ENCODE assay signal across 8 cellular contexts in genomic region chr14:31421200-31421599, GRCh38. TPM values are rescaled to one million over a fixed set of nuclear protein-coding genes. Genes with fewer than 3 reads are reported as not detected.
A peak's percentile ranks its signal among the peaks of the same experiment; 100 is the strongest.
DNase-seq lines count a peak whose midpoint lies in the region; ATAC-seq and TF ChIP-seq lines count a peak whose summit lies in the region.

No MANE protein-coding gene starts in this region.

- H3K27me3 ChIP-seq in SK-N-SH (ENCODE audit: insufficient read depth) (no peaks in the 10 kb centered on the region), RWPE2 (ENCODE audit: insufficient read depth, poor library complexity, severe bottlenecking) (no peaks in the 10 kb centered on the region), fibroblast of lung (ENCODE audit: control insufficient read depth, insufficient read depth, low read length) (no peaks in the 10 kb centered on the region), smooth muscle cell (ENCODE audit: low read depth) (no peaks in the 10 kb centered on the region)

- H3K4me3 ChIP-seq in SK-N-SH (ENCODE audit: low read depth in 2 of 2, low read length in 1 of 2), result no peak overlapping the region
- H3K4me3 ChIP-seq in RWPE2 (ENCODE audit: severe bottlenecking), result no peak overlapping the region
- no peak overlapping the region for H3K4me3 ChIP-seq in fibroblast of lung (replicated peaks in 1 of 4; ENCODE audit: control extremely low read depth in 1 of 4, insufficient read depth in 1 of 4, low read depth in 3 of 4, low read length in 4 of 4)
- no peak overlapping the region for H3K4me3 ChIP-seq in smooth muscle cell

- H4K20me1 ChIP-seq in SK-N-SH (ENCODE audit: insufficient read depth) (no peaks in the 10 kb centered on the region; the same call in 1 of the 2 replicates), fibroblast of lung (ENCODE audit: control insufficient read depth, extremely low read depth, insufficient read depth, low read length) (no peaks in the 10 kb centered on the region), smooth muscle cell (ENCODE audit: low read depth) (peaks cover 16% of the 10 kb centered on the region)

- POLR2A ChIA-PET in SK-N-SH (lab: Yijun Ruan, JAX), result interaction anchor here (2.4 kb wide), 1 partner anchor 36 kb away, joined by 15 read pairs; the partner anchor contains the start of gene DTD2

- H3F3A ChIP-seq in SK-N-SH (replicated peaks; ENCODE audit: insufficient read depth) (peaks cover 14% of the 10 kb centered on the region), smooth muscle cell (ENCODE audit: low read depth) (no peaks in the 10 kb centered on the region)

- H3K4me2 ChIP-seq in SK-N-SH (no peak overlapping the region), fibroblast of lung (ENCODE audit: extremely low read depth, insufficient read depth, low read length) (peak overlapping the region; percentile 80), smooth muscle cell (peak overlapping the region; percentile 68)

- ATAC-seq in SK-N-SH treated with all-trans-retinoic acid at 6 μM for 48 hours (no peak), RWPE2 (ENCODE audit: low read depth) (no peak), HG03354 (IDR thresholded peaks at IDR 0.05; ENCODE audit: poor library complexity, severe bottlenecking, unreplicated experiment) (no peak), HG03095 (IDR thresholded peaks at IDR 0.05; ENCODE audit: unreplicated experiment) (no peak)

- TF ChIP-seq RAD21 in SK-N-SH (IDR thresholded peaks at IDR 0.05; ENCODE audit: low read length), result no peak

- no peaks in the 10 kb centered on the region; a peak in 1 of 4 replicates for H3K4me1 ChIP-seq in SK-N-SH (ENCODE audit: control insufficient read depth in 1 of 2, insufficient read depth in 2 of 2, low read depth in 1 of 2, low read length in 1 of 2)
- peaks cover 10% of the 10 kb centered on the region for H3K4me1 ChIP-seq in RWPE2 (ENCODE audit: insufficient read depth, poor library complexity, severe bottlenecking)
- H3K4me1 ChIP-seq in fibroblast of lung (ENCODE audit: control insufficient read depth, extremely low read depth, insufficient read depth, low read length), result no peaks in the 10 kb centered on the region
- H3K4me1 ChIP-seq in smooth muscle cell (ENCODE audit: low read depth), result peaks cover 11% of the 10 kb centered on the region

- CTCF ChIA-PET in SK-N-SH (lab: Yijun Ruan, JAX), result interaction anchor here (0.8 to 1.3 kb wide), 4 partner anchors 13 to 982 kb away, joined by 3 to 5 read pairs (median 3); partner anchors contain the start of genes DTD2 and HECTD1

- H3K36me3 ChIP-seq in SK-N-SH (replicated peaks in 1 of 2; ENCODE audit: control insufficient read depth in 1 of 2, insufficient read depth in 2 of 2, low read length in 1 of 2) (peaks cover 0 to 3% of the 10 kb centered on the region in 2 experiments), RWPE2 (ENCODE audit: low read depth) (no peaks in the 10 kb centered on the region), fibroblast of lung (ENCODE audit: control insufficient read depth, insufficient read depth, low read length) (no peaks in the 10 kb centered on the region), smooth muscle cell (ENCODE audit: low read depth) (no peaks in the 10 kb centered on the region)

- H2AFZ ChIP-seq in SK-N-SH (ENCODE audit: low read depth), result peak overlapping the region; percentile 91
- peak overlapping the region; percentile 57 for H2AFZ ChIP-seq in fibroblast of lung (ENCODE audit: low read length)
- H2AFZ ChIP-seq in smooth muscle cell (ENCODE audit: low read depth), result peak overlapping the region; percentile 34

- TF ChIP-seq CTCF in SK-N-SH (IDR thresholded peaks at IDR 0.05) (no peak), RWPE2 (IDR thresholded peaks at IDR 0.05; ENCODE audit: poor library complexity, severe bottlenecking) (no peak), fibroblast of lung (conservative IDR thresholded peaks at IDR 0.05 in 1 of 2, IDR thresholded peaks at IDR 0.05 in 1 of 2; ENCODE audit: low read depth in 1 of 2, low read length in 2 of 2) (no peak), smooth muscle cell (IDR thresholded peaks at IDR 0.05; ENCODE audit: borderline replicate concordance, insufficient read depth, poor library complexity, severe bottlenecking) (no peak)

- DNase-seq in SK-N-SH (no peak), RWPE2 (ENCODE audit: low spot score) (no peak), fibroblast of lung (ENCODE audit: low read depth in 2 of 2) (no peak), smooth muscle cell (lab: John Stamatoyannopoulos, UW; ENCODE audit: unreplicated experiment) (no peak)
- no peak for DNase-seq in stimulated activated naive CD4-positive, alpha-beta T cell (lab: John Stamatoyannopoulos, UW)

- 95% methylated on average over 5 of the region's 5 CpGs for WGBS in SK-N-SH (ENCODE audit: low lambda C conversion rate)
- over 99% methylated on average over 5 of the region's 5 CpGs for WGBS in smooth muscle cell (ENCODE audit: low lambda C conversion rate)

- no peak for TF ChIP-seq EP300 in SK-N-SH (IDR thresholded peaks at IDR 0.05; ENCODE audit: borderline replicate concordance in 1 of 2, low read depth in 1 of 2, low read length in 1 of 2)

- H3K9ac ChIP-seq in SK-N-SH (no peak overlapping the region), fibroblast of lung (ENCODE audit: insufficient read depth, low read length) (no peak overlapping the region), smooth muscle cell (ENCODE audit: low read depth) (no peak overlapping the region)

- peak overlapping the region in 1 of 2 experiments; percentile 65; a peak in 2 of 4 replicates for H3K27ac ChIP-seq in SK-N-SH (ENCODE audit: low read depth in 2 of 2, low read length in 1 of 2)
- H3K27ac ChIP-seq in RWPE2 (ENCODE audit: poor library complexity, severe bottlenecking), result peak overlapping the region; percentile 41
- peak overlapping the region; percentile 73 for H3K27ac ChIP-seq in fibroblast of lung (ENCODE audit: insufficient read depth, low read length)
- no peak overlapping the region for H3K27ac ChIP-seq in smooth muscle cell (ENCODE audit: low read depth)

- no peaks in the 10 kb centered on the region for H3K9me2 ChIP-seq in SK-N-SH

- H3K9me3 ChIP-seq in SK-N-SH (no peaks in the 10 kb centered on the region), RWPE2 (ENCODE audit: severe bottlenecking) (no peaks in the 10 kb centered on the region), fibroblast of lung (ENCODE audit: control insufficient read depth, insufficient read depth, low read depth, low read length) (no peaks in the 10 kb centered on the region), smooth muscle cell (replicated peaks; ENCODE audit: low read depth) (no peaks in the 10 kb centered on the region)

- H3K79me2 ChIP-seq in SK-N-SH (ENCODE audit: insufficient read depth) (peaks cover 35% of the 10 kb centered on the region), fibroblast of lung (ENCODE audit: control insufficient read depth, insufficient read depth, low read length) (peaks cover 31% of the 10 kb centered on the region), smooth muscle cell (ENCODE audit: low read depth) (peaks cover 36% of the 10 kb centered on the region)

TF ChIP-seq in SK-N-SH, 30 proteins besides CTCF, POLR2A, EP300 and RAD21 (continues in another document):
- no peak for TF ChIP-seq PBX3 (IDR thresholded peaks at IDR 0.05)

TF ChIP-seq in SK-N-SH treated with all-trans-retinoic acid at 6 μM for 48 hours, 23 proteins besides CTCF, POLR2A, EP300 and RAD21 (continues in another document):
- no peak for TF ChIP-seq POU6F1 (CRISPR knock-in tag; IDR thresholded peaks at IDR 0.05; ENCODE audit: borderline replicate concordance, low read depth)
- no peak for TF ChIP-seq RARB (CRISPR knock-in tag; IDR thresholded peaks at IDR 0.05)

RNA-seq across cellular contexts. Expression of gene HEATR5A, which starts 0.8 kb away (rescaled TPM):
- 7.1 and 12.9 TPM in 2 replicates for polyA plus RNA-seq in SK-N-SH (2012; rRNA removed)
- polyA plus RNA-seq in SK-N-SH (2012; cell fraction: cytosol; rRNA removed), result 11.4 and 12.5 TPM in 2 replicates
- 6.2 and 14.7 TPM in 2 replicates for polyA plus RNA-seq in SK-N-SH (2012; cell fraction: nucleus; rRNA removed)
- total RNA-seq in fibroblast of lung, result 44.9 and 59.8 TPM in 2 replicates
- 28.1 and 45.4 TPM in 2 replicates for polyA plus RNA-seq in fibroblast of lung
- 19.0 and 22.8 TPM in 2 replicates for polyA plus RNA-seq in fibroblast of lung (2012)
- 23.5 and 24.9 TPM in 2 replicates for polyA minus RNA-seq in fibroblast of lung (ENCODE audit: low replicate concordance)
- 49.8 and 72.2 TPM in 2 replicates for total RNA-seq in smooth muscle cell
- polyA plus RNA-seq in smooth muscle cell, result 25.4 and 28.5 TPM in 2 replicates

RNA-seq across cellular contexts. Expression of gene DTD2, which starts 36.1 kb away (rescaled TPM):
- polyA plus RNA-seq in SK-N-SH (2012; rRNA removed) (10.5 and 14.7 TPM in 2 replicates), fibroblast of lung (25.1 and 25.4 TPM in 2 replicates), smooth muscle cell (8.1 and 8.6 TPM in 2 replicates)
- 15.3 and 16.6 TPM in 2 replicates for polyA plus RNA-seq in SK-N-SH (2012; cell fraction: cytosol; rRNA removed)
- 5.4 and 5.5 TPM in 2 replicates for polyA plus RNA-seq in SK-N-SH (2012; cell fraction: nucleus; rRNA removed)
- total RNA-seq in fibroblast of lung (34.7 and 40.8 TPM in 2 replicates), smooth muscle cell (30.0 and 30.4 TPM in 2 replicates)
- polyA plus RNA-seq in fibroblast of lung (2012), result 12.6 and 14.5 TPM in 2 replicates
- 3.1 and 4.1 TPM in 2 replicates for polyA minus RNA-seq in fibroblast of lung (ENCODE audit: low replicate concordance)

Comparison
In these comparisons a context has a peak if more than half of its experiments do, and no peak if none do; other contexts are left out.
1. H2AFZ ChIP-seq: peak in every context shown above with its lines; median percentile 91 in SK-N-SH; 57 in fibroblast of lung; 34 in smooth muscle cell.